ENCODE assay signal across 8 cellular contexts in the genomic region with DNA sequence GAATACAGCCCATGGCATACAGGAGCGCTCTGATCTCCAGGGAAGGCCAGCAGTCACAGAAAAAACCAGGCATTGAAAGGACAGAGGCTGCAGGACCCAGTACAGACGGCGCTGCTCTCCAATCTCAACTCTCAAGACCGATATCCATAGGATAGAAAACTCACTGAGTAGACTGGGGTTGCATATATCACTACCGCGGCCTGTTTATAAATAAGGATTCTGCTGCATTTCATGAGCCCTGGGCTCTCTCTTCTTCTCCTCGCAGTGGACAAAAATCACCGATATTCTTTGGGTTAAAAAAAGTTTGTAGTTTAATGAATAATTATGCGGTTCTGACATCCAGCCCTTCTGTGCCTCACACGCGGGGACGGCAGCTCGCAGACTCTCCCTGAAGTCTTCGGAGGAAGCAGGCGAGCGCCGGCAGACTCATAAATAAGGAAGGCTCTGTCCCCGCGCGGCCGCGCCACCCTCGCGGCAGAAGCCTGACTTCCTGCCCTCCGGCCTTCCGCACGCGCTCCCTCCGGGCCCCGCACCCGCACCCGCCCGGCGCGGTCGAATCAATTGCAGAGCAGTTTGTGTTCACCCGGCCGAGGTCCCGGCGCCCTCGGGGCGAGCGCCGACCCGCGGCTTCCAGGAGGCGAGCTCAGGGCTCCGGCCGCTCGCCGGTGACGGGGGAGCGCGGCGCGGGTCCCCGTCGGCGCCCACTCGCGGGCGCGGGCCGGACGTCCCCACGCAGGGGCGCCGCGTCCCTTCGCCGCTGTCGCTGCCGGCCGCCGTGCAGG. TPM values are rescaled to one million over a fixed set of nuclear protein-coding genes. Genes with fewer than 3 reads are reported as not detected.
DNase-seq lines count a peak whose midpoint lies in the region; ATAC-seq and TF ChIP-seq lines count a peak whose summit lies in the region.

A gene with protein sequence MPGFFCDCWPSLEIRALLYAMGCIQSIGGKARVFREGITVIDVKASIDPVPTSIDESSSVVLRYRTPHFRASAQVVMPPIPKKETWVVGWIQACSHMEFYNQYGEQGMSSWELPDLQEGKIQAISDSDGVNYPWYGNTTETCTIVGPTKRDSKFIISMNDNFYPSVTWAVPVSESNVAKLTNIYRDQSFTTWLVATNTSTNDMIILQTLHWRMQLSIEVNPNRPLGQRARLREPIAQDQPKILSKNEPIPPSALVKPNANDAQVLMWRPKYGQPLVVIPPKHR (minus strand): TSS at position 404 of the 782 bp plus-strand sequence. CDS start 331 bp downstream, at position 73.

- peak; percentile 9 for ATAC-seq in HG02759 (IDR thresholded peaks at IDR 0.05; ENCODE audit: unreplicated experiment)
- peak; percentile 2 to 8 for ATAC-seq in naive thymus-derived CD8-positive, alpha-beta T cell
- no peak for ATAC-seq in GM21515 (IDR thresholded peaks at IDR 0.05; ENCODE audit: unreplicated experiment)
- no peak for ATAC-seq in GM18868 (IDR thresholded peaks at IDR 0.05; ENCODE audit: unreplicated experiment)

- POLR2A ChIA-PET in naive thymus-derived CD8-positive, alpha-beta T cell (lab: Charles Lee) = interaction anchor here (0.5 to 22.5 kb wide), 9 partner anchors 18 to 450 kb away, joined by 3 to 1403 read pairs (median 5); no protein-coding TSS in a partner anchor

- H3K27me3 Mint-ChIP-seq in naive thymus-derived CD8-positive, alpha-beta T cell = no peaks in the 10 kb centered on the region

- TF ChIP-seq CTCF in VCaP (conservative IDR thresholded peaks at IDR 0.05) (peak; percentile 42), epithelial cell of proximal tubule (conservative IDR thresholded peaks at IDR 0.05; ENCODE audit: low read depth, low read length) (no peak)

- DNase-seq in AG08395 (ENCODE audit: low spot score) (peak; percentile 34), epithelial cell of proximal tubule (ENCODE audit: low read depth) (no peak), NCI-H187 treated with DMSO at 0.1 percent for 48 hours (lab: John Stamatoyannopoulos, UW) (no peak)
- DNase-seq in naive thymus-derived CD8-positive, alpha-beta T cell = peak in 6 of 10 donors; percentile 36 to 56 (median 46)

- peak within 1 kb of the TSS; percentile 93 to 100 (median 99) for H3K4me3 Mint-ChIP-seq in naive thymus-derived CD8-positive, alpha-beta T cell

- peaks cover 0 to 2% (median 0%) of the 10 kb centered on the region in 9 donors for H3K9me3 Mint-ChIP-seq in naive thymus-derived CD8-positive, alpha-beta T cell

- H3K36me3 Mint-ChIP-seq in naive thymus-derived CD8-positive, alpha-beta T cell = peaks cover 31 to 36% (median 31%) of the 10 kb centered on the region in 3 donors

- peak within 1 kb of the TSS; percentile 58; the same call in 1 of the 2 replicates for H3K27ac ChIP-seq in VCaP

- H3K4me1 Mint-ChIP-seq in naive thymus-derived CD8-positive, alpha-beta T cell = peaks cover 18 to 46% (median 26%) of the 10 kb centered on the region in 4 donors

- H3K27ac Mint-ChIP-seq in naive thymus-derived CD8-positive, alpha-beta T cell = peak within 1 kb of the TSS; percentile 94 to 100 (median 98)

- peak within 1 kb of the TSS; percentile 48 for H3K4me3 ChIP-seq in epithelial cell of proximal tubule (ENCODE audit: low read depth, low read length)

RNA-seq across cellular contexts. Expression of the gene that starts here (rescaled TPM):
- total RNA-seq in epithelial cell of proximal tubule = under 0.01 and 0.29 TPM in 2 replicates
- total RNA-seq in naive thymus-derived CD8-positive, alpha-beta T cell = 10 to 100 TPM; 79.6 to 80.9 TPM
- 10 to 100 TPM; 12.2 to 28.1 (median 12.7) TPM for polyA plus RNA-seq in naive thymus-derived CD8-positive, alpha-beta T cell

Comparison
In these comparisons a context has a peak if more than half of its experiments do, and no peak if none do; other contexts are left out.
1. RNA of the gene that starts here (total RNA-seq): 79.6 to 80.9 TPM in naive thymus-derived CD8-positive, alpha-beta T cell; under 0.01 to 0.29 TPM in epithelial cell of proximal tubule; every median in the first group is over 10 times any median in the second.
2. DNase-seq: peak in AG08395 (single experiment) and naive thymus-derived CD8-positive, alpha-beta T cell (6 of 10); none in epithelial cell of proximal tubule (single experiment) and NCI-H187 treated with DMSO at 0.1 percent for 48 hours (single experiment).
3. ATAC-seq: peak in HG02759 (single experiment) and naive thymus-derived CD8-positive, alpha-beta T cell (2 of 2); none in GM21515 (single experiment) and GM18868 (single experiment).